In the genomic region with DNA sequence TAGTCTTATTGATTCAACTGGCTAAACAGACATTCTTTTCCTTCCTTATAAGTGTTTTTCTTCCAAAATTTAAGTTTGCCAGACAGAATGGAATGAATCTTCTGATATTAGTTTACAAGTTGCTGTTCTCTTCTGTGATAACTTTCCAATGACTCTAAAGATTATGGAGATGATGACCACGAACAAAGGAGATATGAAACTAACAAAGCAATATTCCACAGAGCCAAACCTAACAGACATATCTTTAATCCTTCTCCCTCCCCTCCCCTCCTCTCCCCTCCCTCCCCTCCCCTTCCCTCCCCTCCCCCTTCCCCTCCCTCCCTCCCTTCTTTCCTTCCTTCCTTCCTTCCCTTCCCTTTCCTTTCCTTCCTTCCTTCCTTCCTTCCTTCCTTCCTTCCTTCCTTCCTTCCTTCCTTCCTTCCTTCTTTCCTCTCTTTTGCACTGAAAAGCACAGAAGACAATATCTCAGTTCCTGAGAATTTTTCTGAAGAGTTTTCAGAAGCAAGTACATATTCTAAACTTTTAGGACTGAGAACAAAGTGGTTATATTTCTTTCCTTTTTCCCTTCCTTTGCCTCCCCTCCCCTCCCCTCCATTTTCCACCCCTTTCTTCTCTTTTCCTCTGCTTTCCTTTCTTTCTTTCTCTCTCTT, we compare ENCODE assay signal across 8 cellular contexts.
"Had no signal": no experiment of that assay in that cellular context is flagged by ENCODE, and none has a peak within 500 bp of the region (broad histone marks: within the 10 kb centered on the region; RNA-seq: fewer than 3 reads in every experiment).

No MANE protein-coding gene starts in this region.

- H3K36me3 Mint-ChIP-seq: IgD-negative memory B cell had no signal

- H3K4me3 ChIP-seq: GM23338 had no signal

- FAIRE-seq: H1, H54, HTR-8/SVneo had no signal

- H3K27me3 Mint-ChIP-seq: IgD-negative memory B cell had no signal

- H3K9me3 Mint-ChIP-seq: GM23338, H9 had no signal

- H2AFZ ChIP-seq: GM23338 had no signal

- H3K4me1 Mint-ChIP-seq: H9, IgD-negative memory B cell had no signal

- DNase-seq: H9, HCEC 1CT, KG1 had no signal

- H3K4me3 Mint-ChIP-seq: GM23338, H9, IgD-negative memory B cell had no signal

- ATAC-seq: GM23338 had no signal

- H3K4me2 ChIP-seq: GM23338 had no signal

- H3K27ac Mint-ChIP-seq: GM23338, H9, IgD-negative memory B cell had no signal
